Comparison of ENCODE assay signal across 8 cellular contexts in genomic region chr11:79100093-79100704, GRCh38.
A peak's percentile ranks its signal among the peaks of the same experiment; 100 is the strongest.
DNase-seq lines count a peak whose midpoint lies in the region; ATAC-seq and TF ChIP-seq lines count a peak whose summit lies in the region.

No MANE protein-coding gene starts in this region.

- H2AFZ ChIP-seq in SK-N-SH (ENCODE audit: low read depth): no peak overlapping the region
- H2AFZ ChIP-seq in neural cell (ENCODE audit: low read depth, low read length): no peak overlapping the region

- no peaks in the 10 kb centered on the region for H3K9me3 ChIP-seq in SK-N-SH
- no peaks in the 10 kb centered on the region for H3K9me3 ChIP-seq in neural cell (ENCODE audit: low read length)

- H3F3A ChIP-seq in SK-N-SH (replicated peaks; ENCODE audit: insufficient read depth) (no peaks in the 10 kb centered on the region), neural cell (ENCODE audit: insufficient read depth, low read length, poor library complexity, severe bottlenecking) (no peaks in the 10 kb centered on the region)

- TF ChIP-seq EP300 in SK-N-SH (IDR thresholded peaks at IDR 0.05; ENCODE audit: borderline replicate concordance in 1 of 2, low read depth in 1 of 2, low read length in 1 of 2): no peak
- TF ChIP-seq EP300 in neural cell (conservative IDR thresholded peaks at IDR 0.05; ENCODE audit: poor library complexity, severe bottlenecking): no peak

- peaks cover 0 to 46% of the 10 kb centered on the region in 2 experiments; a peak in 1 of 4 replicates for H3K4me1 ChIP-seq in SK-N-SH (ENCODE audit: control insufficient read depth in 1 of 2, insufficient read depth in 2 of 2, low read depth in 1 of 2, low read length in 1 of 2)

- POLR2A ChIA-PET in SK-N-SH (lab: Yijun Ruan, JAX): interaction anchor here (1.1 to 2.1 kb wide), 3 partner anchors 37 to 340 kb away, joined by 3 to 4 read pairs (median 4); partner anchors contain the start of gene TENM4

- H3K4me2 ChIP-seq in SK-N-SH: no peak overlapping the region
- H3K4me2 ChIP-seq in neural cell (ENCODE audit: low read length): no peak overlapping the region

- H4K20me1 ChIP-seq in SK-N-SH (ENCODE audit: insufficient read depth) (no peaks in the 10 kb centered on the region), neural cell (ENCODE audit: insufficient read depth) (no peaks in the 10 kb centered on the region)

- TF ChIP-seq CTCF in GM20000 (IDR thresholded peaks at IDR 0.05; ENCODE audit: extremely low read depth, missing control alignments) (peak; percentile 60), HL-60 (IDR thresholded peaks at IDR 0.05; ENCODE audit: insufficient read depth, low read length) (peak; percentile 41), SK-N-SH (IDR thresholded peaks at IDR 0.05) (peak; percentile 79), epithelial cell of proximal tubule (conservative IDR thresholded peaks at IDR 0.05; ENCODE audit: low read depth, low read length) (peak; percentile 83), neural cell (IDR thresholded peaks at IDR 0.05; ENCODE audit: poor library complexity, severe bottlenecking) (peak; percentile 49)

- H3K27ac ChIP-seq in HL-60 (replicated peaks) (no peak overlapping the region), SK-N-SH (ENCODE audit: low read depth in 2 of 2, low read length in 1 of 2) (no peak overlapping the region; a peak in 2 of 4 replicates), neural cell (ENCODE audit: low read length) (no peak overlapping the region)

- no peak for ATAC-seq in HG03108 (IDR thresholded peaks at IDR 0.05; ENCODE audit: unreplicated experiment)

- H3K9me2 ChIP-seq in SK-N-SH: no peaks in the 10 kb centered on the region
- H3K9me2 ChIP-seq in neural cell (ENCODE audit: insufficient read depth, low read length): no peaks in the 10 kb centered on the region

- H3K9ac ChIP-seq in SK-N-SH: no peak overlapping the region
- H3K9ac ChIP-seq in neural cell (ENCODE audit: low read length): no peak overlapping the region

- no peak overlapping the region for H3K4me3 ChIP-seq in HL-60 (replicated peaks; ENCODE audit: insufficient read depth, low read length)
- no peak overlapping the region for H3K4me3 ChIP-seq in SK-N-SH (ENCODE audit: low read depth in 2 of 2, low read length in 1 of 2)
- no peak overlapping the region for H3K4me3 ChIP-seq in epithelial cell of proximal tubule (ENCODE audit: low read depth, low read length)
- H3K4me3 ChIP-seq in neural cell (ENCODE audit: low read length): no peak overlapping the region

- 56% methylated on average over 9 of the region's 9 CpGs for WGBS in SK-N-SH (ENCODE audit: low lambda C conversion rate)

- no peaks in the 10 kb centered on the region for H3K36me3 ChIP-seq in SK-N-SH (replicated peaks in 1 of 2; ENCODE audit: control insufficient read depth in 1 of 2, insufficient read depth in 2 of 2, low read length in 1 of 2)
- no peaks in the 10 kb centered on the region for H3K36me3 ChIP-seq in neural cell (ENCODE audit: insufficient read depth, low read length)

- H3K27me3 ChIP-seq in HL-60 (ENCODE audit: insufficient read depth, poor library complexity, severe bottlenecking) (no peaks in the 10 kb centered on the region), SK-N-SH (ENCODE audit: insufficient read depth) (no peaks in the 10 kb centered on the region), neural cell (ENCODE audit: insufficient read depth, low read depth, low read length) (no peaks in the 10 kb centered on the region)

- CTCF ChIA-PET in SK-N-SH (lab: Yijun Ruan, JAX): interaction anchor here (0.6 to 5.0 kb wide), 48 partner anchors 9 to 454 kb away, joined by 3 to 60 read pairs (median 5); partner anchors contain the start of gene TENM4

- H3K79me2 ChIP-seq in SK-N-SH (ENCODE audit: insufficient read depth) (no peaks in the 10 kb centered on the region), neural cell (replicated peaks; ENCODE audit: insufficient read depth, low read length) (no peaks in the 10 kb centered on the region)

- TF ChIP-seq RAD21 in SK-N-SH (IDR thresholded peaks at IDR 0.05; ENCODE audit: low read length): peak; percentile 86
- TF ChIP-seq RAD21 in neural cell (conservative IDR thresholded peaks at IDR 0.05): no peak

- DNase-seq in NCI-H82 (lab: John Stamatoyannopoulos, UW) (peak; percentile 70), NCI-H82 treated with DMSO at 0.1 percent for 48 hours (lab: John Stamatoyannopoulos, UW; ENCODE audit: unreplicated experiment) (no peak), GM20000 (ENCODE audit: low spot score) (peak; percentile 79), HL-60 (ENCODE audit: low read depth in 1 of 2, low spot score in 1 of 2) (peak; percentile 25 to 33), SK-N-SH (peak; percentile 82), epithelial cell of proximal tubule (ENCODE audit: low read depth) (no peak)

TF ChIP-seq in SK-N-SH, 30 proteins besides CTCF, POLR2A, EP300 and RAD21:
- TF ChIP-seq SMC3 (IDR thresholded peaks at IDR 0.05; ENCODE audit: low read depth, low read length) (peak; percentile 81), POLR2AphosphoS5 (IDR thresholded peaks at IDR 0.05; ENCODE audit: low read depth, low read length) (no peak)

TF ChIP-seq in neural cell, 6 proteins besides CTCF, POLR2A, EP300 and RAD21:
- TF ChIP-seq EZH2 (IDR thresholded peaks at IDR 0.05; ENCODE audit: borderline replicate concordance, insufficient read depth, low read length, poor library complexity, severe bottlenecking) (no peak), SMC3 (conservative IDR thresholded peaks at IDR 0.05; ENCODE audit: poor library complexity) (no peak), REST (IDR thresholded peaks at IDR 0.05; ENCODE audit: borderline replicate concordance) (no peak), POLR2AphosphoS5 (IDR thresholded peaks at IDR 0.05) (no peak), TAF1 (IDR thresholded peaks at IDR 0.05; ENCODE audit: low read depth) (no peak), MXI1 (conservative IDR thresholded peaks at IDR 0.05; ENCODE audit: poor library complexity, severe bottlenecking) (no peak)

Comparison
In these comparisons a context has a peak if more than half of its experiments do, and no peak if none do; other contexts are left out.
1. DNase-seq: peak in NCI-H82 (single experiment), GM20000 (single experiment), HL-60 (2 of 2) and SK-N-SH (single experiment); none in NCI-H82 treated with DMSO at 0.1 percent for 48 hours (single experiment) and epithelial cell of proximal tubule (single experiment).
2. Peak in every context shown above with its lines, with median percentiles within 50 percentile points of each other: CTCF ChIP-seq.